ENCODE assay signal across 12 cellular contexts in the genomic region with DNA sequence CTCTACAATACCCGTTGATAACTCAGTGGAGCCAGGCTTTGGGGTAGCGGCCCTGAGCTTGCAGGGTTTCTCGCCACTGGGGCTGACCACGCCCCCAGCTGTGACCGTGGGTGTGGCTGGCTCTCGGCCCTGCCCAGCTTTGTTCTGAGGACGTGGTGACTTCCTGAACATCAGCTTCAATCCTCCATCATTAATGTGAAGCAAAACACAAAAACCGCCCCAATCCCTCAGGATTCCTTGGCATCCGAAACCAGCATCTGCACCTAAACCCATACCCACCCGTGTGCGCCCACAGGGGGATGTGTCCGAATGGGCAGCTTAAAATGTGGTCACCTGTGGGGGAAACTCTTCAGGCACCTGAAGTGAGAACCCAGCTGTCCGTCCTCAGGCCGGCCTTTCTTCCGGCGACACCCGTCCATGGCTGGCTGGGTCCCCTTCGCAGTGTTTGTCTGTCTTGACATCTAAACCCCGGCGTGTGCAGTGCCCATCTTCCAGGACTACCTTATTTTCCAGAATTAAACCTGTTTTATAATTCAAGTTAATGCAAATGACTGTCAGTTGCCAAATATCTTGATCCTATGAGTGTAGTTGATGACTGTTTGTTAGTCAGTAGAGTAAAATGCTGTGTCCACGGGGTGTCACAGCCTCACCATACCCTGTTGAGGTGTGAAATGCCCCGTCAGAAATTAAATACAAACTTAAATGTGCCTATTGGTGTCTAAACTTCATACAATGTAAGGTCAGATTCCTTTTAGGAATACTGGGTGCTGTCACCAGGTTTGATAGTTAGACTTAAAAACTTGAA. TPM values are rescaled to one million over a fixed set of nuclear protein-coding genes. Genes with fewer than 3 reads are reported as not detected.
DNase-seq lines count a peak whose midpoint lies in the region; ATAC-seq, FAIRE-seq and TF ChIP-seq lines count a peak whose summit lies in the region.
"Had no signal": no experiment of that assay in that cellular context is flagged by ENCODE, and none has a peak within 500 bp of the region (broad histone marks: within the 10 kb centered on the region; RNA-seq: fewer than 3 reads in every experiment).

No MANE protein-coding gene starts in this region.

- H3K36me3 Mint-ChIP-seq in activated naive CD8-positive, alpha-beta T cell treated with anti-CD3 and anti-CD28 coated beads, Interleukin-2, amount 50 U/mL, for 24 hours (ENCODE audit: low read depth), result peaks cover 35% of the 10 kb centered on the region

- WGBS in mesenchymal stem cell, result 93% methylated on average over 22 of the region's 22 CpGs

- no peak overlapping the region for H4K8ac ChIP-seq in mesenchymal stem cell (ENCODE audit: low read length)

- H3K4ac ChIP-seq in mesenchymal stem cell (ENCODE audit: low read depth in 1 of 2, low read length in 2 of 2), result no peak overlapping the region

- no peak overlapping the region for H2BK12ac ChIP-seq in mesenchymal stem cell (ENCODE audit: low read length in 2 of 2)

- H3K79me1 ChIP-seq in mesenchymal stem cell (replicated peaks; ENCODE audit: low read length, poor library complexity, severe bottlenecking), result peaks cover 60% of the 10 kb centered on the region

- H3K9me3 ChIP-seq in mesenchymal stem cell (ENCODE audit: control insufficient read depth, low read length), result no peaks in the 10 kb centered on the region

- no peak overlapping the region for H2AFZ ChIP-seq in mesenchymal stem cell (ENCODE audit: low read depth, low read length)

- H2BK120ac ChIP-seq in mesenchymal stem cell (ENCODE audit: low read depth, low read length), result no peak overlapping the region

- peaks cover 1% of the 10 kb centered on the region for H3K4me1 ChIP-seq in mesenchymal stem cell (ENCODE audit: control insufficient read depth, insufficient read depth, low read depth, low read length)

- peak overlapping the region; percentile 4 for H3K27ac Mint-ChIP-seq in activated naive CD8-positive, alpha-beta T cell treated with anti-CD3 and anti-CD28 coated beads, Interleukin-2, amount 50 U/mL, for 24 hours

- no peak overlapping the region for H3K14ac ChIP-seq in mesenchymal stem cell (ENCODE audit: low read length in 2 of 2)

- no peak overlapping the region for H3K4me3 Mint-ChIP-seq in activated naive CD8-positive, alpha-beta T cell treated with anti-CD3 and anti-CD28 coated beads, Interleukin-2, amount 50 U/mL, for 24 hours

- H3K4me3 ChIP-seq in H7 (ENCODE audit: insufficient read depth, low read depth, low read length) (no peak overlapping the region), mesenchymal stem cell (ENCODE audit: insufficient read depth in 1 of 2, low read depth in 1 of 2, low read length in 2 of 2) (no peak overlapping the region)

- no peaks in the 10 kb centered on the region for H3K27me3 ChIP-seq in H7 (ENCODE audit: control insufficient read depth, insufficient read depth, low read length)
- no peaks in the 10 kb centered on the region for H3K27me3 ChIP-seq in mesenchymal stem cell (ENCODE audit: control insufficient read depth in 1 of 2, insufficient read depth in 1 of 2, low read length in 2 of 2)

- H3K18ac ChIP-seq in mesenchymal stem cell (ENCODE audit: low read depth in 1 of 2, low read length in 2 of 2), result no peak overlapping the region

- TF ChIP-seq CTCF in D721Med (IDR thresholded peaks at IDR 0.05; ENCODE audit: insufficient read depth, missing control alignments), result no peak

- peak; percentile 25 for DNase-seq in NCI-H2196 (lab: John Stamatoyannopoulos, UW; ENCODE audit: unreplicated experiment)
- no peak for DNase-seq in NCI-H2196 treated with DMSO at 0.1 percent for 48 hours (lab: John Stamatoyannopoulos, UW; ENCODE audit: unreplicated experiment)
- peak; percentile 89 for DNase-seq in H7
- no peak for DNase-seq in activated naive CD8-positive, alpha-beta T cell treated with anti-CD3 and anti-CD28 coated beads, Interleukin-2, amount 50 U/mL, for 24 hours
- no peak for DNase-seq in mesenchymal stem cell
- DNase-seq in epidermal melanocyte (ENCODE audit: insufficient read length, low spot score), result no peak
- no peak for DNase-seq in D721Med (ENCODE audit: insufficient read length, low spot score)
- no peak for DNase-seq in HuH-7.5 (ENCODE audit: low spot score)
- DNase-seq: activated CD4-positive, CD25-positive, alpha-beta regulatory T cell treated with anti-CD3 and anti-CD28 coated beads, Interleukin-2, amount 50 U/mL, for 72 hours; NCI-H1694 treated with DMSO at 0.1 percent for 48 hours had no signal

- H2BK5ac ChIP-seq in mesenchymal stem cell (ENCODE audit: low read depth, low read length, poor library complexity, severe bottlenecking), result no peak overlapping the region

- peaks cover 12% of the 10 kb centered on the region for H3K36me3 ChIP-seq in H7 (replicated peaks; ENCODE audit: control insufficient read depth, insufficient read depth, low read length)
- H3K36me3 ChIP-seq in mesenchymal stem cell (ENCODE audit: control insufficient read depth in 1 of 2, insufficient read depth in 2 of 2, low read depth in 1 of 2, low read length in 2 of 2), result peaks cover 93% of the 10 kb centered on the region in 2 experiments

- no peak overlapping the region for H3K23ac ChIP-seq in mesenchymal stem cell (ENCODE audit: low read length in 2 of 2)

- FAIRE-seq in D721Med (lab: Jason Lieb, UNC), result no peak
- FAIRE-seq: colon, keratinocyte had no signal

- H3K4me1 Mint-ChIP-seq in activated naive CD8-positive, alpha-beta T cell treated with anti-CD3 and anti-CD28 coated beads, Interleukin-2, amount 50 U/mL, for 24 hours, result peaks cover 3% of the 10 kb centered on the region

- no peak for ATAC-seq in activated naive CD8-positive, alpha-beta T cell treated with anti-CD3 and anti-CD28 coated beads, Interleukin-2, amount 50 U/mL, for 24 hours

- no peak overlapping the region for H2AK5ac ChIP-seq in mesenchymal stem cell (ENCODE audit: low read length, severe bottlenecking)

- H3K27ac ChIP-seq in mesenchymal stem cell (ENCODE audit: low read length, poor library complexity, severe bottlenecking), result no peak overlapping the region

- no peaks in the 10 kb centered on the region for H3K9me3 Mint-ChIP-seq in activated naive CD8-positive, alpha-beta T cell treated with anti-CD3 and anti-CD28 coated beads, Interleukin-2, amount 50 U/mL, for 24 hours

- H3K9ac ChIP-seq in mesenchymal stem cell (ENCODE audit: low read length), result peak overlapping the region; percentile 8

- H3K4me2 ChIP-seq in mesenchymal stem cell (ENCODE audit: low read length, poor library complexity, severe bottlenecking), result no peak overlapping the region

- H2BK15ac ChIP-seq in mesenchymal stem cell (ENCODE audit: low read depth, poor library complexity, severe bottlenecking), result no peak overlapping the region

- no peaks in the 10 kb centered on the region for H3K27me3 Mint-ChIP-seq in activated naive CD8-positive, alpha-beta T cell treated with anti-CD3 and anti-CD28 coated beads, Interleukin-2, amount 50 U/mL, for 24 hours

- H4K91ac ChIP-seq in mesenchymal stem cell (ENCODE audit: low read length), result no peak overlapping the region

RNA-seq across cellular contexts. Expression of gene NELFA, which starts 27.3 kb away (rescaled TPM):
- 61.2 and 70.4 TPM in 2 replicates for total RNA-seq in H7 (2014; rRNA removed; shearing (Covaris generic))
- polyA plus RNA-seq in mesenchymal stem cell (2013, experiment 1 of 2), result 14.9 TPM
- polyA plus RNA-seq in mesenchymal stem cell (2013, experiment 2 of 2), result 15.1 TPM

Comparison
In these comparisons a context has a peak if more than half of its experiments do, and no peak if none do; other contexts are left out.
1. DNase-seq: peak in NCI-H2196 (single experiment) and H7 (single experiment); none in NCI-H2196 treated with DMSO at 0.1 percent for 48 hours (single experiment), activated naive CD8-positive, alpha-beta T cell treated with anti-CD3 and anti-CD28 coated beads, Interleukin-2, amount 50 U/mL, for 24 hours (single experiment), mesenchymal stem cell (single experiment), epidermal melanocyte (single experiment), D721Med (single experiment) and HuH-7.5 (single experiment).